Comparison of ENCODE assay signal across 16 cellular contexts in genomic region chr16:14248791-14249190, GRCh38.
DNase-seq lines count a peak whose midpoint lies in the region; ATAC-seq and TF ChIP-seq lines count a peak whose summit lies in the region.
"Had no signal": no experiment of that assay in that cellular context is flagged by ENCODE, and none has a peak within 500 bp of the region (broad histone marks: within the 10 kb centered on the region; RNA-seq: fewer than 3 reads in every experiment).

No MANE protein-coding gene starts in this region.

- H3K9me3 Mint-ChIP-seq in endodermal cell = no peaks in the 10 kb centered on the region
- H3K9me3 Mint-ChIP-seq in nephron = no peaks in the 10 kb centered on the region
- no peaks in the 10 kb centered on the region for H3K9me3 Mint-ChIP-seq in Calu3 (ENCODE audit: low read depth, unreplicated experiment)
- H3K9me3 Mint-ChIP-seq: CD4-positive, CD25-positive, alpha-beta regulatory T cell had no signal

- H3K4me3 Mint-ChIP-seq in endodermal cell (no peak overlapping the region), nephron (no peak overlapping the region), Calu3 (ENCODE audit: low read depth, unreplicated experiment) (no peak overlapping the region)
- H3K4me3 Mint-ChIP-seq: CD4-positive, CD25-positive, alpha-beta regulatory T cell had no signal

- in situ Hi-C loops in HAP-1 (cut with MboI; ENCODE audit: low sequenced_read_pairs) = loop anchor here (10.0 kb wide), 1 partner anchor 276 kb away; no protein-coding TSS in a partner anchor

- TF ChIP-seq CTCF in DND-41 (IDR thresholded peaks at IDR 0.05; ENCODE audit: borderline replicate concordance, extremely low read depth, low read length, poor library complexity, severe bottlenecking) (peak; percentile 7), endodermal cell (conservative IDR thresholded peaks at IDR 0.05) (no peak), nephron (IDR thresholded peaks at IDR 0.05; ENCODE audit: unreplicated experiment in 3 of 3) (no peak), Calu3 (IDR thresholded peaks at IDR 0.05; ENCODE audit: unreplicated experiment) (no peak)

- CTCF ChIA-PET in Calu3 (lab: Charles Lee) = interaction anchor here (1.1 to 1.3 kb wide), 2 partner anchors 11 to 325 kb away, joined by 3 to 6 read pairs; no protein-coding TSS in a partner anchor

- no peaks in the 10 kb centered on the region for H4K20me1 ChIP-seq in DND-41 (ENCODE audit: insufficient read depth, low read length)
- H4K20me1 ChIP-seq: BLaER1 had no signal

- intact Hi-C loops in Calu3 (cut with micrococcal nuclease; ENCODE audit: unreplicated experiment) = loop anchor here (2.0 to 5.0 kb wide), 2 partner anchors 280 to 326 kb away; partner anchors contain the start of gene ERCC4

- H3K4me1 Mint-ChIP-seq in endodermal cell (no peaks in the 10 kb centered on the region), nephron (peaks cover 17% of the 10 kb centered on the region), Calu3 (ENCODE audit: low read depth, unreplicated experiment) (no peaks in the 10 kb centered on the region)
- H3K4me1 Mint-ChIP-seq: CD4-positive, CD25-positive, alpha-beta regulatory T cell had no signal

- no peak overlapping the region for H3K9ac ChIP-seq in DND-41 (ENCODE audit: low read depth, low read length)
- H3K9ac ChIP-seq in NT2/D1 (ENCODE audit: insufficient read length, low read depth) = no peak overlapping the region
- no peak overlapping the region for H3K9ac ChIP-seq in endodermal cell (ENCODE audit: extremely low read depth, low read length, poor library complexity, severe bottlenecking)
- H3K9ac ChIP-seq: BLaER1 had no signal

- H3K4me3 ChIP-seq in DND-41 (ENCODE audit: low read depth in 1 of 2, low read length in 2 of 2) (no peak overlapping the region), NT2/D1 (ENCODE audit: insufficient read length, low read depth) (no peak overlapping the region), endodermal cell (ENCODE audit: low read length) (no peak overlapping the region), HAP-1 (no peak overlapping the region)
- H3K4me3 ChIP-seq: BLaER1, Peyer's patch had no signal

- H2AFZ ChIP-seq in DND-41 (ENCODE audit: low read depth, low read length) = no peak overlapping the region

- H3K4me1 ChIP-seq in DND-41 (ENCODE audit: insufficient read depth, low read length) (no peaks in the 10 kb centered on the region), NT2/D1 (ENCODE audit: insufficient read depth, insufficient read length) (peaks cover 2% of the 10 kb centered on the region), endodermal cell (ENCODE audit: control insufficient read depth, insufficient read depth, low read length) (no peaks in the 10 kb centered on the region), HAP-1 (no peaks in the 10 kb centered on the region)
- H3K4me1 ChIP-seq: BLaER1, Peyer's patch had no signal

- H3K27me3 ChIP-seq in DND-41 (ENCODE audit: insufficient read depth, low read length, poor library complexity) = no peaks in the 10 kb centered on the region
- H3K27me3 ChIP-seq in NT2/D1 (ENCODE audit: insufficient read depth, insufficient read length) = no peaks in the 10 kb centered on the region
- H3K27me3 ChIP-seq in endodermal cell (ENCODE audit: control insufficient read depth, insufficient read depth, low read length, poor library complexity, severe bottlenecking) = no peaks in the 10 kb centered on the region
- no peaks in the 10 kb centered on the region for H3K27me3 ChIP-seq in HAP-1 (ENCODE audit: low read depth)
- H3K27me3 ChIP-seq: BLaER1, Peyer's patch had no signal

- DNase-seq in DND-41 (no peak), NT2/D1 (ENCODE audit: low read depth, low spot score) (peak; percentile 25), endodermal cell (no peak), Calu3 (no peak), AG20443 (ENCODE audit: low spot score) (no peak), NCI-H1092 (lab: John Stamatoyannopoulos, UW) (no peak), HAP-1 (ENCODE audit: low spot score in 2 of 2) (no peak)
- DNase-seq: NCI-H2081 treated with DMSO at 0.1 percent for 48 hours, NCI-H2171, NCI-H226, NCI-H510A, SHP77 treated with DMSO at 0.1 percent for 48 hours had no signal

- H3K36me3 ChIP-seq in DND-41 (ENCODE audit: insufficient read depth, low read length) = peaks cover 74% of the 10 kb centered on the region
- H3K36me3 ChIP-seq in NT2/D1 (ENCODE audit: insufficient read depth, insufficient read length, low read length) = peaks cover 84% of the 10 kb centered on the region
- H3K36me3 ChIP-seq in endodermal cell (ENCODE audit: control insufficient read depth, insufficient read depth, low read length) = peaks cover 88% of the 10 kb centered on the region
- peaks cover 25% of the 10 kb centered on the region for H3K36me3 ChIP-seq in HAP-1 (replicated peaks)

- H3K79me2 ChIP-seq in DND-41 (ENCODE audit: insufficient read depth, low read length) = no peaks in the 10 kb centered on the region

- peak overlapping the region; percentile 41 for H3K27ac Mint-ChIP-seq in endodermal cell
- H3K27ac Mint-ChIP-seq in nephron = peak overlapping the region in 2 of 3 experiments; percentile 48 to 57
- no peak overlapping the region for H3K27ac Mint-ChIP-seq in Calu3 (ENCODE audit: unreplicated experiment)

- H3K27me3 Mint-ChIP-seq in endodermal cell (ENCODE audit: insufficient read depth) (no peaks in the 10 kb centered on the region), nephron (ENCODE audit: low read depth) (no peaks in the 10 kb centered on the region), Calu3 (ENCODE audit: unreplicated experiment) (no peaks in the 10 kb centered on the region)
- H3K27me3 Mint-ChIP-seq: CD4-positive, CD25-positive, alpha-beta regulatory T cell had no signal

- no peaks in the 10 kb centered on the region for H3K9me3 ChIP-seq in DND-41 (ENCODE audit: insufficient read depth, low read length, severe bottlenecking)
- H3K9me3 ChIP-seq in NT2/D1 (ENCODE audit: insufficient read depth, low read length) = no peaks in the 10 kb centered on the region
- H3K9me3 ChIP-seq in endodermal cell (ENCODE audit: control insufficient read depth, low read length) = no peaks in the 10 kb centered on the region
- no peaks in the 10 kb centered on the region for H3K9me3 ChIP-seq in HAP-1
- H3K9me3 ChIP-seq: BLaER1, Peyer's patch had no signal

- no peak for ATAC-seq in DND-41 (ENCODE audit: insufficient read depth, low read depth)

- 90 to 91% methylated on average over 5 of the region's 5 CpGs for WGBS in endodermal cell (ENCODE audit: insufficient coverage in 1 of 2, insufficient read length in 1 of 2), 2 experiments

- no peak overlapping the region for H3K4me2 ChIP-seq in DND-41 (ENCODE audit: insufficient read depth, low read length)
- H3K4me2 ChIP-seq: BLaER1 had no signal

- H3K36me3 Mint-ChIP-seq in endodermal cell (ENCODE audit: low read depth) (peaks cover 69% of the 10 kb centered on the region), nephron (ENCODE audit: low read depth) (peaks cover 80% of the 10 kb centered on the region), Calu3 (ENCODE audit: insufficient read depth, unreplicated experiment) (peaks cover 52% of the 10 kb centered on the region)

- no peak overlapping the region for H3K27ac ChIP-seq in DND-41 (ENCODE audit: low read length)
- H3K27ac ChIP-seq in endodermal cell (ENCODE audit: low read depth, low read length) = no peak overlapping the region
- H3K27ac ChIP-seq: BLaER1, Peyer's patch had no signal

- no TSS peak for BruUV-seq in Calu3 (replicated peaks; lab: Mats Ljungman, UMichigan)
